ENCODE assay signal across 13 cellular contexts in genomic region chr19:12574036-12574435, GRCh38. TPM values are rescaled to one million over a fixed set of nuclear protein-coding genes. Genes with fewer than 3 reads are reported as not detected.
A peak's percentile ranks its signal among the peaks of the same experiment; 100 is the strongest.
DNase-seq lines count a peak whose midpoint lies in the region; ATAC-seq and TF ChIP-seq lines count a peak whose summit lies in the region.
"Had no signal": no experiment of that assay in that cellular context is flagged by ENCODE, and none has a peak within 500 bp of the region (broad histone marks: within the 10 kb centered on the region; RNA-seq: fewer than 3 reads in every experiment).

No MANE protein-coding gene starts in this region.

- no peaks in the 10 kb centered on the region for H4K20me1 ChIP-seq in BLaER1 treated with 17β-estradiol and CSF1 and Interleukin-3, amounts not matched to agents 10 nM and 100 nM

- H3K36me3 Mint-ChIP-seq in activated B cell treated with CpG ODN at 0.5 μM for 24 hours (ENCODE audit: low read depth): peaks cover 13% of the 10 kb centered on the region

- H3K27ac ChIP-seq in BLaER1 treated with 17β-estradiol and CSF1 and Interleukin-3, amounts not matched to agents 10 nM and 100 nM: no peak overlapping the region
- H3K27ac ChIP-seq: sigmoid colon had no signal

- peaks cover 7 to 22% (median 11%) of the 10 kb centered on the region in 10 experiments for H3K4me1 ChIP-seq in BLaER1 treated with 17β-estradiol and CSF1 and Interleukin-3, amounts not matched to agents 10 nM and 100 nM
- H3K4me1 ChIP-seq: sigmoid colon had no signal

- TF ChIP-seq CTCF in GM10248 (IDR thresholded peaks at IDR 0.05; ENCODE audit: control extremely low read depth, extremely low read depth, low read depth, missing control alignments) (no peak), activated B cell treated with CpG ODN at 0.5 μM for 24 hours (IDR thresholded peaks at IDR 0.05) (no peak)

- H3K36me3 ChIP-seq in BLaER1 treated with 17β-estradiol and CSF1 and Interleukin-3, amounts not matched to agents 10 nM and 100 nM: peaks cover 17 to 37% (median 21%) of the 10 kb centered on the region in 11 experiments; a peak in 21 of 22 replicates

- H3K27ac Mint-ChIP-seq in activated B cell treated with CpG ODN at 0.5 μM for 24 hours: peak overlapping the region; percentile 86

- no peaks in the 10 kb centered on the region for H3K9me3 Mint-ChIP-seq in activated B cell treated with CpG ODN at 0.5 μM for 24 hours

- POLR2A ChIA-PET in GM10248 (lab: Yijun Ruan, JAX) (interaction anchor here (0.7 kb wide), 2 partner anchors 39 to 79 kb away, joined by 3 to 6 read pairs; no protein-coding TSS in a partner anchor), activated B cell treated with CpG ODN at 0.5 μM for 24 hours (lab: Charles Lee) (interaction anchor here (0.6 to 2.6 kb wide), 5 partner anchors 33 to 865 kb away, joined by 3 to 33 read pairs (median 3); partner anchors contain the start of genes DHPS, ZNF490 and ZNF791)

- H3K9me3 ChIP-seq in BLaER1 treated with 17β-estradiol and CSF1 and Interleukin-3, amounts not matched to agents 10 nM and 100 nM (replicated peaks in 1 of 11): peaks cover 0 to 7% (median 0%) of the 10 kb centered on the region in 11 experiments; a peak in 5 of 22 replicates
- H3K9me3 ChIP-seq: sigmoid colon, SK-N-SH had no signal

- H3K9ac ChIP-seq in BLaER1 treated with 17β-estradiol and CSF1 and Interleukin-3, amounts not matched to agents 10 nM and 100 nM: no peak overlapping the region
- H3K9ac ChIP-seq: SK-N-SH had no signal

- no peak overlapping the region for H3K4me3 ChIP-seq in BLaER1 treated with 17β-estradiol and CSF1 and Interleukin-3, amounts not matched to agents 10 nM and 100 nM
- H3K4me3 ChIP-seq: sigmoid colon had no signal

- in situ Hi-C loops in G401 (cut with HindIII; ENCODE audit: low sequenced_read_pairs): no loop called here

- peak overlapping the region; percentile 44 for H3K4me3 Mint-ChIP-seq in activated B cell treated with CpG ODN at 0.5 μM for 24 hours

- peak; percentile 95 for ATAC-seq in activated B cell treated with CpG ODN at 0.5 μM for 24 hours (ENCODE audit: low read depth)
- no peak for ATAC-seq in HG03108 (IDR thresholded peaks at IDR 0.05; ENCODE audit: unreplicated experiment)
- ATAC-seq in HG03175 (IDR thresholded peaks at IDR 0.05; ENCODE audit: unreplicated experiment): no peak
- ATAC-seq: left lobe of liver had no signal

- peak overlapping the region; percentile 33 to 68 (median 54) for H3K4me2 ChIP-seq in BLaER1 treated with 17β-estradiol and CSF1 and Interleukin-3, amounts not matched to agents 10 nM and 100 nM
- H3K4me2 ChIP-seq: SK-N-SH had no signal

- intact Hi-C loops in activated B cell treated with CpG ODN at 0.5 μM for 24 hours (cut with micrococcal nuclease): loop anchor here (1.0 kb wide), 1 partner anchor 36 kb away; the partner anchor contains the start of genes ZNF490 and ZNF791

- peaks cover 42% of the 10 kb centered on the region for H3K4me1 Mint-ChIP-seq in activated B cell treated with CpG ODN at 0.5 μM for 24 hours

- H3K27me3 Mint-ChIP-seq in activated B cell treated with CpG ODN at 0.5 μM for 24 hours: no peaks in the 10 kb centered on the region

- CTCF ChIA-PET in GM10248 (lab: Yijun Ruan, JAX) (interaction anchor here (0.9 to 4.4 kb wide), 9 partner anchors 11 to 483 kb away, joined by 3 to 25 read pairs (median 3); partner anchors contain the start of gene FBXW9), activated B cell treated with CpG ODN at 0.5 μM for 24 hours (lab: Charles Lee) (interaction anchor here (1.0 to 1.3 kb wide), 3 partner anchors 9 to 92 kb away, joined by 3 to 4 read pairs (median 3); partner anchors contain the start of genes ZNF490 and ZNF791)

- H3K27me3 ChIP-seq in BLaER1 treated with 17β-estradiol and CSF1 and Interleukin-3, amounts not matched to agents 10 nM and 100 nM: no peaks in the 10 kb centered on the region
- H3K27me3 ChIP-seq: sigmoid colon had no signal

- DNase-seq in GM10248 (ENCODE audit: extremely low spot score): peak; percentile 57
- peak; percentile 44 for DNase-seq in NCI-H2029 (lab: John Stamatoyannopoulos, UW)
- DNase-seq in activated B cell treated with CpG ODN at 0.5 μM for 24 hours: peak; percentile 27
- no peak for DNase-seq in NCI-H524 (lab: John Stamatoyannopoulos, UW)
- DNase-seq in G401 (ENCODE audit: low spot score): no peak
- DNase-seq: activated CD4-positive, CD25-positive, alpha-beta regulatory T cell treated with anti-CD3 and anti-CD28 coated beads, Interleukin-2, amount 50 U/mL, for 72 hours; NCI-H526 treated with DMSO at 0.1 percent for 48 hours; sigmoid colon; SK-N-SH had no signal

RNA-seq across cellular contexts. Expression of gene ZNF564, which starts 22.8 kb away (rescaled TPM):
- 23.0 and 26.6 TPM in 2 replicates for total RNA-seq in activated B cell treated with CpG ODN at 0.5 μM for 24 hours
- 6.4 TPM in 2 replicates for total RNA-seq in G401 (2014; rRNA removed; shearing (Covaris generic))

RNA-seq across cellular contexts. Expression of gene ZNF490, which starts 36.6 kb away (rescaled TPM):
- total RNA-seq in activated B cell treated with CpG ODN at 0.5 μM for 24 hours: 15.6 TPM in 2 replicates
- total RNA-seq in G401 (2014; rRNA removed; shearing (Covaris generic)): 3.9 and 4.8 TPM in 2 replicates

RNA-seq across cellular contexts. Expression of gene ZNF791, which starts 36.7 kb away (rescaled TPM):
- 37.5 and 46.1 TPM in 2 replicates for total RNA-seq in activated B cell treated with CpG ODN at 0.5 μM for 24 hours
- 3.8 and 9.2 TPM in 2 replicates for total RNA-seq in G401 (2014; rRNA removed; shearing (Covaris generic))

Comparison
In these comparisons a context has a peak if more than half of its experiments do, and no peak if none do; other contexts are left out.
1. DNase-seq: peak in GM10248 (single experiment), NCI-H2029 (single experiment) and activated B cell treated with CpG ODN at 0.5 μM for 24 hours (single experiment); none in NCI-H524 (0 of 2) and G401 (single experiment).